In the genomic region with DNA sequence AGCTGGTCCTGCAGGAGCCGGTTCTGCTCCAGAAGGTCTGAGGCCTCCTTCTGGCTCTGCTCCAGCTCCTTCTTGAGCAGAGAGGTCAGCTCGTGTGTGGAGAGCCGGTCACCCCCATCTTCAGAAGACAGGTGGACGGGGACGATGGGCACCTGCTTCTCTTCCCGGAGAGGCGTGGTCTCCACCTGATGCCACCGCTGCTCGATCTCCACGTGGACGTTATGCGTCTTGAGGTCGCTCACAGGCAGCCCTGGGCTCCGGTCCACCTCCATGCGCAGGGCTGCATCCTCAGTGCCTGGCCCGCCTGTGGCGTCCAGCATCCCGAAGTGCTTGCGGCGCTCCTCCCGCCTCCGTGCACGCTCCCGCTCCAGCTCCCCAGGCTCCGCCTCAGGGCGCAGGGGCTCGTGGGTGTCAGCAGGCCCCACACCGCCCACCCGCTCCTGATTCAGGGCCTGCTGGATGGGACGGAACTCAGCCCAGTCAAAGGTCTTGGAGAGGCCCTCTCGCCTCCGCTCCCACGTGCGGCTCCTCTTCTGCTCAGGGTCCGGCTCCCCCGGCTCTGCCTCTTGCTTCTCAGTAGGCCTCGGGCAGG, we compare ENCODE assay signal across 1 cellular context. TPM values are rescaled to one million over a fixed set of nuclear protein-coding genes. Genes with fewer than 3 reads are reported as not detected.
"Had no signal": no experiment of that assay in that cellular context is flagged by ENCODE, and none has a peak within 500 bp of the region (broad histone marks: within the 10 kb centered on the region; RNA-seq: fewer than 3 reads in every experiment).

No MANE protein-coding gene starts in this region.

RNA-seq across cellular contexts. Expression of a gene that starts 5.7 kb away (rescaled TPM):
- total RNA-seq: MCF 10A had no signal

RNA-seq across cellular contexts. Expression of a gene that starts 24.0 kb away (rescaled TPM):
- total RNA-seq: MCF 10A had no signal
